Comparison of ENCODE assay signal across 20 cellular contexts in the genomic region with DNA sequence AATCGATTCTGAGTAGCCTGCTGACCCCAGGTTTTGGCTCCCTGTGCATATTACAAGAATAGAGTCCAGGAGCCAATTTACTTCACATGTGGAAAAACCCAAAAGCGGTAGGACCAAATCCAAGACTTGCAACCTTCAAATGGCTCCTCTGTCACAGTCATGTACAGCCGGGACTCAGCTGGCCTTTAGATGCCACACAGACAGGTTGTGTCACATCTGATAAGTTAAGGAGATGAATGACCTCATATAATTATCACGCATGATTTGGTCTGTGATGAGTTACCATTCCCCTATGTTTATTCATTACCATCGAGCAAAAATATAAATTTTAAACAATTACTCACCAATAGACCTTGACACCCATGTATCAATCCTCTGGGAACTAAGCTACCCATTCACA. TPM values are rescaled to one million over a fixed set of nuclear protein-coding genes. Genes with fewer than 3 reads are reported as not detected.
DNase-seq lines count a peak whose midpoint lies in the region; TF ChIP-seq lines count a peak whose summit lies in the region.
"Had no signal": no experiment of that assay in that cellular context is flagged by ENCODE, and none has a peak within 500 bp of the region (broad histone marks: within the 10 kb centered on the region; RNA-seq: fewer than 3 reads in every experiment).

No MANE protein-coding gene starts in this region.

- no peak overlapping the region for H3K4me2 ChIP-seq in osteoblast (ENCODE audit: insufficient read depth, low read length)
- H3K4me2 ChIP-seq: BLaER1 treated with 17β-estradiol and CSF1 and Interleukin-3, amounts not matched to agents 10 nM and 100 nM had no signal

- POLR2A ChIA-PET in HEK293 (lab: Yijun Ruan, JAX), result no interaction called here

- DNase-seq in NCI-H1417 (lab: John Stamatoyannopoulos, UW) (peak in 2 of 3 experiments; percentile 42 to 76), NCI-H1417 treated with DMSO at 0.1 percent for 48 hours (lab: John Stamatoyannopoulos, UW) (no peak), adrenal gland (peak; percentile 36 to 81 (median 71)), osteoblast (ENCODE audit: insufficient read length, low spot score, missing footprints) (no peak), putamen (ENCODE audit: low spot score) (no peak), coronary artery (ENCODE audit: low spot score) (no peak), GM13977 (ENCODE audit: low spot score) (no peak)
- DNase-seq: 8988T; Caco-2; CD4-positive, alpha-beta memory T cell; DMS53; H9; NCI-H187; NCI-H446; NCI-H526; NK-92 treated with Interleukin-12 subunit alpha and Interleukin-12 subunit beta, amount 100 ng/mL, for 24 hours had no signal

- H3K36me3 ChIP-seq in HEK293 (ENCODE audit: control insufficient read depth in 2 of 2, insufficient read depth in 1 of 2, low read length in 2 of 2), result no peaks in the 10 kb centered on the region
- H3K36me3 ChIP-seq in adrenal gland (replicated peaks in 1 of 2), result no peaks in the 10 kb centered on the region
- peaks cover 4% of the 10 kb centered on the region for H3K36me3 ChIP-seq in osteoblast (ENCODE audit: insufficient read depth, low read length)
- H3K36me3 ChIP-seq: BLaER1 treated with 17β-estradiol and CSF1 and Interleukin-3, amounts not matched to agents 10 nM and 100 nM had no signal

- 30 to 50% (median 40%) methylated on average over 4 to 5 of the region's 5 CpGs for WGBS in adrenal gland, 4 donors

- no peak overlapping the region for H3K4me3 ChIP-seq in HEK293 (ENCODE audit: low read depth, low read length)
- no peak overlapping the region for H3K4me3 ChIP-seq in adrenal gland
- no peak overlapping the region for H3K4me3 ChIP-seq in osteoblast (ENCODE audit: insufficient read depth, low read length)
- no peak overlapping the region for H3K4me3 ChIP-seq in coronary artery
- H3K4me3 ChIP-seq: BLaER1 treated with 17β-estradiol and CSF1 and Interleukin-3, amounts not matched to agents 10 nM and 100 nM had no signal

- in situ Hi-C loops in GM13977 (cut with MboI; ENCODE audit: low pct_unique_long_range_greater_than_20kb, low sequenced_read_pairs, unreplicated experiment), result no loop called here

- H4K20me1 ChIP-seq in osteoblast (ENCODE audit: insufficient read depth, low read length), result peaks cover 35% of the 10 kb centered on the region
- H4K20me1 ChIP-seq: BLaER1 treated with 17β-estradiol and CSF1 and Interleukin-3, amounts not matched to agents 10 nM and 100 nM had no signal

- peaks cover 79% of the 10 kb centered on the region for H3K79me2 ChIP-seq in osteoblast (ENCODE audit: insufficient read depth, low read length)

- H3K4me1 ChIP-seq in HEK293 (ENCODE audit: control insufficient read depth, insufficient read depth, low read length) (peaks cover 13% of the 10 kb centered on the region), adrenal gland (replicated peaks in 1 of 2) (peaks cover 9 to 28% of the 10 kb centered on the region in 2 donors), osteoblast (ENCODE audit: insufficient read depth, low read length) (peaks cover 18% of the 10 kb centered on the region)
- H3K4me1 ChIP-seq: BLaER1 treated with 17β-estradiol and CSF1 and Interleukin-3, amounts not matched to agents 10 nM and 100 nM; Caco-2 had no signal

- TF ChIP-seq POLR2A in adrenal gland (IDR thresholded peaks at IDR 0.05), result no peak

- TF ChIP-seq CTCF in HEK293 (tag by site-specific recombination; IDR thresholded peaks at IDR 0.05) (no peak), adrenal gland (IDR thresholded peaks at IDR 0.05) (no peak), osteoblast (IDR thresholded peaks at IDR 0.05; ENCODE audit: extremely low read depth, low read depth, low read length) (no peak), coronary artery (IDR thresholded peaks at IDR 0.05) (no peak), GM13977 (IDR thresholded peaks at IDR 0.05; ENCODE audit: extremely low read depth, insufficient read depth, missing control alignments) (no peak)

- no peak overlapping the region for H3K27ac ChIP-seq in HEK293 (ENCODE audit: extremely low read depth, low read depth, low read length)
- H3K27ac ChIP-seq in adrenal gland, result peak overlapping the region in 3 of 5 donors; percentile 17 to 62 (median 21)
- peak overlapping the region; percentile 2 for H3K27ac ChIP-seq in osteoblast (ENCODE audit: low read depth, low read length)
- no peak overlapping the region for H3K27ac ChIP-seq in coronary artery
- H3K27ac ChIP-seq: BLaER1 treated with 17β-estradiol and CSF1 and Interleukin-3, amounts not matched to agents 10 nM and 100 nM had no signal

- intact Hi-C loops in adrenal gland (cut with DNase I), result no loop called here

- no peak overlapping the region for H2AFZ ChIP-seq in osteoblast (ENCODE audit: low read length)

- CTCF ChIA-PET in HEK293 (lab: Yijun Ruan, JAX), result no interaction called here

- no peaks in the 10 kb centered on the region for H3K27me3 ChIP-seq in adrenal gland
- no peaks in the 10 kb centered on the region for H3K27me3 ChIP-seq in osteoblast (ENCODE audit: insufficient read depth, low read length)
- H3K27me3 ChIP-seq: BLaER1 treated with 17β-estradiol and CSF1 and Interleukin-3, amounts not matched to agents 10 nM and 100 nM had no signal

- H3K9me3 ChIP-seq in HEK293 (ENCODE audit: control insufficient read depth, insufficient read depth, low read depth, low read length), result no peaks in the 10 kb centered on the region
- no peaks in the 10 kb centered on the region for H3K9me3 ChIP-seq in adrenal gland (replicated peaks in 1 of 3)
- no peaks in the 10 kb centered on the region for H3K9me3 ChIP-seq in osteoblast (ENCODE audit: low read depth, low read length)
- H3K9me3 ChIP-seq: BLaER1 treated with 17β-estradiol and CSF1 and Interleukin-3, amounts not matched to agents 10 nM and 100 nM; Caco-2 had no signal

TF ChIP-seq in HEK293, 187 proteins besides CTCF, POLR2A, EP300 and RAD21 (continues in another document):
- TF ChIP-seq ZFP3 (tag by site-specific recombination; IDR thresholded peaks at IDR 0.05; ENCODE audit: low read depth) (no peak), ZNF555 (tag by site-specific recombination; conservative IDR thresholded peaks at IDR 0.05) (no peak), WT1 (tag by site-specific recombination; IDR thresholded peaks at IDR 0.05) (no peak), ZNF777 (tag by site-specific recombination; IDR thresholded peaks at IDR 0.05; ENCODE audit: borderline replicate concordance) (no peak), GLIS1 (tag by site-specific recombination; IDR thresholded peaks at IDR 0.05) (no peak), MYNN (tag by site-specific recombination; IDR thresholded peaks at IDR 0.05; ENCODE audit: borderline replicate concordance) (no peak), FEZF1 (tag by site-specific recombination; IDR thresholded peaks at IDR 0.05) (peak; percentile 85), ZXDB (tag by site-specific recombination; IDR thresholded peaks at IDR 0.05) (no peak), ZBTB21 (tag by site-specific recombination; IDR thresholded peaks at IDR 0.05) (0 out of 2 replicates have a peak, but pooled peaks have one; percentile 14)
- TF ChIP-seq, protein P1, sequence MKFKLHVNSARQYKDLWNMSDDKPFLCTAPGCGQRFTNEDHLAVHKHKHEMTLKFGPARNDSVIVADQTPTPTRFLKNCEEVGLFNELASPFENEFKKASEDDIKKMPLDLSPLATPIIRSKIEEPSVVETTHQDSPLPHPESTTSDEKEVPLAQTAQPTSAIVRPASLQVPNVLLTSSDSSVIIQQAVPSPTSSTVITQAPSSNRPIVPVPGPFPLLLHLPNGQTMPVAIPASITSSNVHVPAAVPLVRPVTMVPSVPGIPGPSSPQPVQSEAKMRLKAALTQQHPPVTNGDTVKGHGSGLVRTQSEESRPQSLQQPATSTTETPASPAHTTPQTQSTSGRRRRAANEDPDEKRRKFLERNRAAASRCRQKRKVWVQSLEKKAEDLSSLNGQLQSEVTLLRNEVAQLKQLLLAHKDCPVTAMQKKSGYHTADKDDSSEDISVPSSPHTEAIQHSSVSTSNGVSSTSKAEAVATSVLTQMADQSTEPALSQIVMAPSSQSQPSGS (tag by site-specific recombination; IDR thresholded peaks at IDR 0.05; ENCODE audit: low read depth), result peak; percentile 66
- TF ChIP-seq, protein P2, sequence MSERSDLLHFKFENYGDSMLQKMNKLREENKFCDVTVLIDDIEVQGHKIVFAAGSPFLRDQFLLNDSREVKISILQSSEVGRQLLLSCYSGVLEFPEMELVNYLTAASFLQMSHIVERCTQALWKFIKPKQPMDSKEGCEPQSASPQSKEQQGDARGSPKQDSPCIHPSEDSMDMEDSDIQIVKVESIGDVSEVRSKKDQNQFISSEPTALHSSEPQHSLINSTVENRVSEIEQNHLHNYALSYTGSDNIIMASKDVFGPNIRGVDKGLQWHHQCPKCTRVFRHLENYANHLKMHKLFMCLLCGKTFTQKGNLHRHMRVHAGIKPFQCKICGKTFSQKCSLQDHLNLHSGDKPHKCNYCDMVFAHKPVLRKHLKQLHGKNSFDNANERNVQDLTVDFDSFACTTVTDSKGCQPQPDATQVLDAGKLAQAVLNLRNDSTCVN (tag by site-specific recombination; optimal IDR thresholded peaks at IDR 0.05), result no peak
- TF ChIP-seq, protein P3, sequence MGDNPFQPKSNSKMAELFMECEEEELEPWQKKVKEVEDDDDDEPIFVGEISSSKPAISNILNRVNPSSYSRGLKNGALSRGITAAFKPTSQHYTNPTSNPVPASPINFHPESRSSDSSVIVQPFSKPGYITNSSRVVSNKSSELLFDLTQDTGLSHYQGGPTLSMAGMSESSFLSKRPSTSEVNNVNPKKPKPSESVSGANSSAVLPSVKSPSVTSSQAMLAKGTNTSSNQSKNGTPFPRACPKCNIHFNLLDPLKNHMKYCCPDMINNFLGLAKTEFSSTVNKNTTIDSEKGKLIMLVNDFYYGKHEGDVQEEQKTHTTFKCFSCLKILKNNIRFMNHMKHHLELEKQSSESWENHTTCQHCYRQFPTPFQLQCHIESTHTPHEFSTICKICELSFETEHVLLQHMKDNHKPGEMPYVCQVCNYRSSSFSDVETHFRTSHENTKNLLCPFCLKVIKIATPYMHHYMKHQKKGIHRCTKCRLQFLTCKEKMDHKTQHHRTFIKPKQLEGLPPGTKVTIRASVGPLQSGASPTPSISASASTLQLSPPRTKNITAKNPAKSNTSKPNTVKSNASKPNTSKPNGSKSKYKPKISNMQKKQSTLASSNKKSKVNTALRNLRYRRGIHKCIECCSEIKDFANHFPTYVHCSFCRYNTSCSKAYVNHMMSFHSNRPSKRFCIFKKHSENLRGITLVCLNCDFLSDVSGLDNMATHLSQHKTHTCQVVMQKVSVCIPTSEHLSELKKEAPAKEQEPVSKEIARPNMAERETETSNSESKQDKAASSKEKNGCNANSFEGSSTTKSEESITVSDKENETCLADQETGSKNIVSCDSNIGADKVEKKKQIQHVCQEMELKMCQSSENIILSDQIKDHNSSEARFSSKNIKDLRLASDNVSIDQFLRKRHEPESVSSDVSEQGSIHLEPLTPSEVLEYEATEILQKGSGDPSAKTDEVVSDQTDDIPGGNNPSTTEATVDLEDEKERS (tag by site-specific recombination; IDR thresholded peaks at IDR 0.05), result no peak

RNA-seq across cellular contexts. Expression of a gene that starts 14.2 kb away (rescaled TPM):
- total RNA-seq in adrenal gland, result 10 to 100 TPM; 18.6 to 60.9 (median 41.2) TPM
- 10 to 100 TPM; 10.5 to 28.9 (median 12.9) TPM for polyA plus RNA-seq in adrenal gland
- 113 and 145 TPM in 2 replicates for total RNA-seq in osteoblast
- total RNA-seq: Caco-2; CD4-positive, alpha-beta memory T cell; MCF 10A had no signal
- polyA plus RNA-seq: CD4-positive, alpha-beta memory T cell; IgD-negative memory B cell had no signal

Comparison
In these comparisons a context has a peak if more than half of its experiments do, and no peak if none do; other contexts are left out.
1. DNase-seq: peak in NCI-H1417 (2 of 3) and adrenal gland (7 of 7); none in NCI-H1417 treated with DMSO at 0.1 percent for 48 hours (single experiment), osteoblast (single experiment), putamen (single experiment), coronary artery (single experiment) and GM13977 (single experiment).
2. H3K27ac ChIP-seq: peak in adrenal gland (3 of 5) and osteoblast (single experiment); none in HEK293 (single experiment) and coronary artery (0 of 2).